In genomic region chr4:84496356-84497219, GRCh38 we compare ENCODE assay signal across 11 cellular contexts. TPM values are rescaled to one million over a fixed set of nuclear protein-coding genes. Genes with fewer than 3 reads are reported as not detected.
A peak's percentile ranks its signal among the peaks of the same experiment; 100 is the strongest.
DNase-seq lines count a peak whose midpoint lies in the region; ATAC-seq and TF ChIP-seq lines count a peak whose summit lies in the region.
"Had no signal": no experiment of that assay in that cellular context is flagged by ENCODE, and none has a peak within 500 bp of the region (broad histone marks: within the 10 kb centered on the region; RNA-seq: fewer than 3 reads in every experiment).

No MANE protein-coding gene starts in this region.

- peaks cover 27% of the 10 kb centered on the region for H3K4me1 Mint-ChIP-seq in activated naive CD8-positive, alpha-beta T cell (ENCODE audit: low read depth)

- 20% methylated on average over 24 of the region's 54 CpGs for WGBS in suprapubic skin

- no peak for ATAC-seq in left ventricle myocardium superior

- peaks cover 5% of the 10 kb centered on the region for H3K36me3 Mint-ChIP-seq in activated naive CD8-positive, alpha-beta T cell

- no peak for TF ChIP-seq POLR2A in suprapubic skin (IDR thresholded peaks at IDR 0.05)

- H3K36me3 ChIP-seq in left ventricle myocardium inferior (no peaks in the 10 kb centered on the region), iPS-18a (ENCODE audit: control insufficient read depth, low read depth, low read length) (no peaks in the 10 kb centered on the region), suprapubic skin (no peaks in the 10 kb centered on the region)
- H3K36me3 ChIP-seq: tibial artery had no signal

- H3K4me3 Mint-ChIP-seq in activated naive CD8-positive, alpha-beta T cell = peak overlapping the region; percentile 61

- intact Hi-C loops in left ventricle myocardium inferior (cut with micrococcal nuclease) = no loop called here
- intact Hi-C loops in left ventricle myocardium superior (cut with micrococcal nuclease) = no loop called here

- H3K9ac ChIP-seq in iPS-18a (ENCODE audit: low read length) = no peak overlapping the region

- peaks cover 50% of the 10 kb centered on the region for H3K4me1 ChIP-seq in left ventricle myocardium inferior
- peaks cover 35% of the 10 kb centered on the region for H3K4me1 ChIP-seq in iPS-18a (ENCODE audit: control insufficient read depth, low read depth, low read length)
- peaks cover 57% of the 10 kb centered on the region for H3K4me1 ChIP-seq in suprapubic skin

- H3K27me3 ChIP-seq in left ventricle myocardium inferior (ENCODE audit: low read depth) (peaks cover 100% of the 10 kb centered on the region), iPS-18a (ENCODE audit: control insufficient read depth, insufficient read depth, low read length) (peaks cover 98% of the 10 kb centered on the region), suprapubic skin (peaks cover 100% of the 10 kb centered on the region)

- H3K4me3 ChIP-seq in left ventricle myocardium inferior (peak overlapping the region; percentile 62), iPS-18a (ENCODE audit: low read length) (peak overlapping the region; percentile 68), suprapubic skin (peak overlapping the region; percentile 49)

- no peak for TF ChIP-seq EP300 in suprapubic skin (IDR thresholded peaks at IDR 0.05)

- no peak overlapping the region for H3K27ac Mint-ChIP-seq in activated naive CD8-positive, alpha-beta T cell

- no peak for TF ChIP-seq CTCF in left ventricle myocardium inferior (IDR thresholded peaks at IDR 0.05; ENCODE audit: borderline replicate concordance)
- TF ChIP-seq CTCF in suprapubic skin (IDR thresholded peaks at IDR 0.05) = no peak

- H3K27ac ChIP-seq in left ventricle myocardium inferior (replicated peaks) (no peak overlapping the region), iPS-18a (ENCODE audit: low read length) (no peak overlapping the region), suprapubic skin (no peak overlapping the region)
- H3K27ac ChIP-seq: epithelial cell of prostate, tibial artery had no signal

- DNase-seq in left ventricle myocardium inferior = no peak
- no peak for DNase-seq in left ventricle myocardium superior
- no peak for DNase-seq in suprapubic skin (ENCODE audit: low spot score in 2 of 2)
- DNase-seq in NCI-H1694 (lab: John Stamatoyannopoulos, UW) = no peak
- no peak for DNase-seq in D341Med (ENCODE audit: low spot score)
- DNase-seq in NCI-H2081 (lab: John Stamatoyannopoulos, UW) = no peak
- DNase-seq: tibial artery had no signal

- H3K9me3 ChIP-seq in left ventricle myocardium inferior (replicated peaks) (no peaks in the 10 kb centered on the region), iPS-18a (ENCODE audit: control insufficient read depth, low read depth, low read length) (no peaks in the 10 kb centered on the region), suprapubic skin (no peaks in the 10 kb centered on the region)

- no peaks in the 10 kb centered on the region for H3K9me3 Mint-ChIP-seq in activated naive CD8-positive, alpha-beta T cell (ENCODE audit: low read depth)

- peaks cover 55% of the 10 kb centered on the region for H3K27me3 Mint-ChIP-seq in activated naive CD8-positive, alpha-beta T cell

RNA-seq across cellular contexts. Expression of gene NKX6-1, which starts 2.5 kb away (rescaled TPM):
- total RNA-seq in left ventricle myocardium inferior (not detected), left ventricle myocardium superior (not detected), suprapubic skin (not detected)
- total RNA-seq: lung microvascular endothelial cell had no signal
